Comparison of ENCODE assay signal across 23 cellular contexts in genomic region chr3:35439626-35440025, GRCh38.
"Had no signal": no experiment of that assay in that cellular context is flagged by ENCODE, and none has a peak within 500 bp of the region (broad histone marks: within the 10 kb centered on the region; RNA-seq: fewer than 3 reads in every experiment).

No MANE protein-coding gene starts in this region.

- ATAC-seq: effector memory CD8-positive, alpha-beta T cell; heart left ventricle; left lobe of liver; lower lobe of right lung; naive thymus-derived CD4-positive, alpha-beta T cell; stimulated activated naive B cell treated with anti-CD40 and anti-IgM and Interleukin-4, amounts not matched to agents 10 μg/mL and 1 μg/mL and 100 μg/mL, for 72 hours; T-cell had no signal

- DNase-seq: activated CD4-positive, alpha-beta memory T cell treated with anti-CD3 and anti-CD28 coated beads for 36 hours; activated CD4-positive, alpha-beta T cell treated with anti-CD3 and anti-CD28 coated beads for 48 hours; activated effector memory CD4-positive, alpha-beta T cell treated with Interleukin-2 at 50 U/mL for 16 hours; activated naive CD4-positive, alpha-beta T cell treated with anti-CD3 and anti-CD28 coated beads for 36 hours; activated naive CD8-positive, alpha-beta T cell treated with anti-CD3 and anti-CD28 coated beads, Interleukin-2, amount 10 ng/mL, durations not matched to agents 7 days and 5 days; activated T-cell treated with anti-CD3 and anti-CD28 coated beads, Interleukin-2, amount 50 U/mL, for 48 hours; amniotic stem cell; colonic mucosa; dorsolateral prefrontal cortex; effector memory CD8-positive, alpha-beta T cell; heart left ventricle; lower lobe of right lung; naive thymus-derived CD4-positive, alpha-beta T cell; occipital lobe; posterior cingulate gyrus; sigmoid colon; stimulated activated CD4-positive, alpha-beta T cell treated with anti-CD3 and anti-CD28 coated beads, Interleukin-2, amount 100 ng/mL, for 48 hours; stimulated activated CD8-positive, alpha-beta memory T cell treated with anti-CD3 and anti-CD28 coated beads, Interleukin-4, amount 100 ng/mL, for 48 hours; stimulated activated naive B cell treated with anti-CD40 and anti-IgM and Interleukin-4, amounts not matched to agents 10 μg/mL and 1 μg/mL and 100 μg/mL, for 72 hours; T-cell; testis had no signal

- H3K4me1 ChIP-seq: breast epithelium, colonic mucosa, heart left ventricle, lower lobe of right lung, sigmoid colon, testis had no signal

- H3K36me3 ChIP-seq: breast epithelium, colonic mucosa, heart left ventricle, lower lobe of right lung, sigmoid colon had no signal

- H3K4me3 ChIP-seq: breast epithelium, colonic mucosa, dorsolateral prefrontal cortex, heart left ventricle, lower lobe of right lung, sigmoid colon, testis had no signal

- H3K27ac ChIP-seq: breast epithelium, colonic mucosa, dorsolateral prefrontal cortex, heart left ventricle, lower lobe of right lung, sigmoid colon, testis had no signal

- H3K27me3 ChIP-seq: breast epithelium, colonic mucosa, dorsolateral prefrontal cortex, heart left ventricle, sigmoid colon, testis had no signal

- H3K9me3 ChIP-seq: breast epithelium, colonic mucosa, heart left ventricle, lower lobe of right lung, testis had no signal
